9 cellular contexts compared by ENCODE assay signal in genomic region chr3:196643201-196643749, GRCh38. TPM values are rescaled to one million over a fixed set of nuclear protein-coding genes. Genes with fewer than 3 reads are reported as not detected.
DNase-seq lines count a peak whose midpoint lies in the region; ATAC-seq, FAIRE-seq and TF ChIP-seq lines count a peak whose summit lies in the region.
"Had no signal": no experiment of that assay in that cellular context is flagged by ENCODE, and none has a peak within 500 bp of the region (broad histone marks: within the 10 kb centered on the region; RNA-seq: fewer than 3 reads in every experiment).

No MANE protein-coding gene starts in this region.

- POLR2A ChIA-PET in activated CD4-positive, alpha-beta memory T cell treated with anti-CD3 and anti-CD28 coated beads for 36 hours (lab: Charles Lee), result no interaction called here

- ATAC-seq in GM19452 (IDR thresholded peaks at IDR 0.05; ENCODE audit: unreplicated experiment) (peak; percentile 73), HG03378 (IDR thresholded peaks at IDR 0.05; ENCODE audit: unreplicated experiment) (peak; percentile 82)
- ATAC-seq: body of pancreas had no signal

- H3K27ac ChIP-seq in small intestine (ENCODE audit: low read depth in 1 of 2, low read length in 1 of 2), result peak overlapping the region in 1 of 2 donors; percentile 21

- peak overlapping the region; percentile 94 for H3K27ac Mint-ChIP-seq in activated CD4-positive, alpha-beta memory T cell treated with anti-CD3 and anti-CD28 coated beads for 36 hours

- TF ChIP-seq CTCF in GM12865 (IDR thresholded peaks at IDR 0.05; ENCODE audit: insufficient read depth, low read depth, low read length, missing control alignments), result no peak

- no peaks in the 10 kb centered on the region for H3K27me3 ChIP-seq in small intestine (ENCODE audit: control insufficient read depth in 2 of 2, insufficient read depth in 2 of 2, low read length in 2 of 2)
- H3K27me3 ChIP-seq: body of pancreas had no signal

- no peaks in the 10 kb centered on the region for H3K36me3 ChIP-seq in small intestine (ENCODE audit: control insufficient read depth in 2 of 2, insufficient read depth in 2 of 2, low read length in 2 of 2)

- no peaks in the 10 kb centered on the region for H3K9me3 Mint-ChIP-seq in activated CD4-positive, alpha-beta memory T cell treated with anti-CD3 and anti-CD28 coated beads for 36 hours

- peak; percentile 95 for DNase-seq in GM12865 (ENCODE audit: low read depth)
- peak; percentile 73 for DNase-seq in activated CD4-positive, alpha-beta memory T cell treated with anti-CD3 and anti-CD28 coated beads for 36 hours
- DNase-seq in stimulated activated CD4-positive, alpha-beta T cell treated with anti-CD3 and anti-CD28 coated beads, Interleukin-1b, Interleukin-23, amount 100 ng/mL, for 48 hours, result peak; percentile 62
- no peak for DNase-seq in NCI-H128 (lab: John Stamatoyannopoulos, UW; ENCODE audit: unreplicated experiment)
- DNase-seq in NCI-H2029 treated with DMSO at 0.1 percent for 48 hours (lab: John Stamatoyannopoulos, UW), result no peak
- no peak for DNase-seq in small intestine

- H3K4me1 Mint-ChIP-seq in activated CD4-positive, alpha-beta memory T cell treated with anti-CD3 and anti-CD28 coated beads for 36 hours (ENCODE audit: low read depth), result peaks cover 80% of the 10 kb centered on the region

- H3K27me3 Mint-ChIP-seq in activated CD4-positive, alpha-beta memory T cell treated with anti-CD3 and anti-CD28 coated beads for 36 hours, result no peaks in the 10 kb centered on the region

- H3K4me1 ChIP-seq in small intestine (ENCODE audit: control insufficient read depth in 2 of 2, insufficient read depth in 1 of 2, low read depth in 1 of 2, low read length in 1 of 2), result peaks cover 0 to 3% of the 10 kb centered on the region in 2 donors

- intact Hi-C loops in activated CD4-positive, alpha-beta memory T cell treated with anti-CD3 and anti-CD28 coated beads for 36 hours (cut with micrococcal nuclease), result loop anchor here (10.0 kb wide), 1 partner anchor 652 kb away; the partner anchor contains the start of gene DLG1

- CTCF ChIA-PET in activated CD4-positive, alpha-beta memory T cell treated with anti-CD3 and anti-CD28 coated beads for 36 hours (lab: Charles Lee), result no interaction called here

- WGBS in small intestine, 3 donors, result 72 to 93% (median 80%) methylated on average over 13 of the region's 13 CpGs

- peak overlapping the region; percentile 85 for H3K4me3 ChIP-seq in GM12865 (ENCODE audit: low read depth, low read length)
- no peak overlapping the region for H3K4me3 ChIP-seq in small intestine (ENCODE audit: low read depth in 1 of 2, low read length in 2 of 2)
- H3K4me3 ChIP-seq: body of pancreas had no signal

- H3K4me3 Mint-ChIP-seq in activated CD4-positive, alpha-beta memory T cell treated with anti-CD3 and anti-CD28 coated beads for 36 hours, result peak overlapping the region; percentile 88

- FAIRE-seq in small intestine (lab: Jason Lieb, UNC), result no peak

- H3K36me3 Mint-ChIP-seq in activated CD4-positive, alpha-beta memory T cell treated with anti-CD3 and anti-CD28 coated beads for 36 hours, result peaks cover 26% of the 10 kb centered on the region

- no peaks in the 10 kb centered on the region for H3K9me3 ChIP-seq in small intestine (ENCODE audit: control insufficient read depth, low read depth)
- H3K9me3 ChIP-seq: body of pancreas had no signal

RNA-seq across cellular contexts. Expression of gene NRROS, which starts 3.8 kb away (rescaled TPM):
- 10 to 100 TPM; 24.5 to 25.3 TPM for total RNA-seq in activated CD4-positive, alpha-beta memory T cell treated with anti-CD3 and anti-CD28 coated beads for 36 hours
- polyA plus RNA-seq in small intestine, result 1 to 10 TPM in 1 of 3 donors, under 1 TPM in 1, not detected in 1; 0.54 to 4.1 TPM

Comparison
In these comparisons a context has a peak if more than half of its experiments do, and no peak if none do; other contexts are left out.
1. DNase-seq: peak in GM12865 (single experiment), activated CD4-positive, alpha-beta memory T cell treated with anti-CD3 and anti-CD28 coated beads for 36 hours (single experiment) and stimulated activated CD4-positive, alpha-beta T cell treated with anti-CD3 and anti-CD28 coated beads, Interleukin-1b, Interleukin-23, amount 100 ng/mL, for 48 hours (single experiment); none in NCI-H128 (single experiment), NCI-H2029 treated with DMSO at 0.1 percent for 48 hours (single experiment) and small intestine (single experiment).